In the genomic region with DNA sequence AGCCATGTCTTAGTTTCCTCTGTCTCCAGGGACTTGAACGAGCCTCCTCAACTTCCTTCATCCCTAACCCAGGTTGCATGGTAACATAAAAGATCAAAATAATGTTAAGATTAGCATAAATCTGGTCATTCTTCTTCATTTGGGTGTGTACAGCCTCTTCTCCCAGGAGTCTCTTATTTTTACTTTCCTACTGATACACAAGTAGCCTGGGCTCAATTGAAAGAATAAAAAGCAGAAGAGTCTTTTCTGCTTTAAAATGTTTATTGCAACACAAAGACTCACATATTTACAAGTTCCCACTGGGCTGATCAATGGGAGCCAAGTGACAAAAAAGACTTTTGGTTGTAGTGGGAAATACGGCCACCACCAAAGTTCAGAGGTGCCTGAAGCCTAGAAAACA, we compare ENCODE assay signal across 8 cellular contexts.
DNase-seq lines count a peak whose midpoint lies in the region; ATAC-seq and TF ChIP-seq lines count a peak whose summit lies in the region.
"Had no signal": no experiment of that assay in that cellular context is flagged by ENCODE, and none has a peak within 500 bp of the region (broad histone marks: within the 10 kb centered on the region; RNA-seq: fewer than 3 reads in every experiment).

No MANE protein-coding gene starts in this region.

- no peak for ATAC-seq in lung (ENCODE audit: insufficient read depth, low FRiP score)

- no peak for TF ChIP-seq EP300 in tibial nerve (IDR thresholded peaks at IDR 0.05)

- TF ChIP-seq CTCF in ascending aorta (IDR thresholded peaks at IDR 0.05) (no peak), lung (IDR thresholded peaks at IDR 0.05; ENCODE audit: control extremely low read depth, extremely low read depth) (no peak), tibial nerve (IDR thresholded peaks at IDR 0.05) (no peak)

- DNase-seq in ascending aorta (ENCODE audit: low spot score in 2 of 2), result no peak
- no peak for DNase-seq in lung (ENCODE audit: low spot score)
- DNase-seq in tibial nerve (ENCODE audit: low spot score in 2 of 2), result no peak
- no peak for DNase-seq in NCI-H1092 (lab: John Stamatoyannopoulos, UW)
- no peak for DNase-seq in inferior parietal cortex (ENCODE audit: extremely low spot score)
- no peak for DNase-seq in NCI-H82 treated with DMSO at 0.1 percent for 48 hours (lab: John Stamatoyannopoulos, UW; ENCODE audit: unreplicated experiment)
- DNase-seq: stimulated activated CD4-positive, alpha-beta T cell treated with anti-CD3 and anti-CD28 coated beads, Interleukin-4, amount 100 ng/mL, for 4 hours had no signal

- peaks cover 33% of the 10 kb centered on the region for H3K4me1 ChIP-seq in HUES6 (ENCODE audit: control insufficient read depth, insufficient read depth, low read length)
- H3K4me1 ChIP-seq in ascending aorta, result peaks cover 17 to 56% of the 10 kb centered on the region in 2 donors
- H3K4me1 ChIP-seq in lung (ENCODE audit: control insufficient read depth in 2 of 2, insufficient read depth in 2 of 2, low read length in 2 of 2), result peaks cover 5 to 17% of the 10 kb centered on the region in 2 donors
- H3K4me1 ChIP-seq in tibial nerve, result peaks cover 0 to 34% (median 20%) of the 10 kb centered on the region in 4 donors

- 57 to 71% methylated on average over 2 of the region's 2 CpGs for WGBS in lung, 2 donors
- WGBS in tibial nerve, 2 donors, result 29 to 38% methylated on average over 2 of the region's 2 CpGs

- TF ChIP-seq POLR2A in tibial nerve (IDR thresholded peaks at IDR 0.05), result no peak

- no peaks in the 10 kb centered on the region for H3K27me3 ChIP-seq in HUES6 (ENCODE audit: control insufficient read depth, insufficient read depth, low read length)
- H3K27me3 ChIP-seq in ascending aorta, result no peaks in the 10 kb centered on the region
- no peaks in the 10 kb centered on the region for H3K27me3 ChIP-seq in lung (ENCODE audit: control insufficient read depth, insufficient read depth)
- H3K27me3 ChIP-seq in tibial nerve, result no peaks in the 10 kb centered on the region

- peak overlapping the region; percentile 30; the same call in 1 of the 2 replicates for H3K27ac ChIP-seq in HUES6 (ENCODE audit: low read depth, low read length)
- peak overlapping the region; percentile 90 for H3K27ac ChIP-seq in ascending aorta
- H3K27ac ChIP-seq in lung (ENCODE audit: low read depth in 1 of 2, low read length in 1 of 2), result peak overlapping the region; percentile 48 to 77
- peak overlapping the region; percentile 74 to 87 (median 82) for H3K27ac ChIP-seq in tibial nerve

- no peak overlapping the region for H3K9ac ChIP-seq in HUES6 (ENCODE audit: low read length)

- H3K9me3 ChIP-seq in HUES6 (ENCODE audit: control insufficient read depth, insufficient read depth, low read depth, low read length) (no peaks in the 10 kb centered on the region), ascending aorta (no peaks in the 10 kb centered on the region), lung (ENCODE audit: control insufficient read depth in 2 of 2, insufficient read depth in 1 of 2, low read length in 1 of 2) (no peaks in the 10 kb centered on the region), tibial nerve (no peaks in the 10 kb centered on the region)

- H3K36me3 ChIP-seq in HUES6 (ENCODE audit: control insufficient read depth, insufficient read depth, low read length) (no peaks in the 10 kb centered on the region), ascending aorta (no peaks in the 10 kb centered on the region), lung (ENCODE audit: control insufficient read depth in 2 of 2, insufficient read depth in 2 of 2, low read length in 2 of 2) (no peaks in the 10 kb centered on the region), tibial nerve (no peaks in the 10 kb centered on the region)

- H3K4me3 ChIP-seq in HUES6 (ENCODE audit: low read depth, low read length) (no peak overlapping the region; the same call in 1 of the 2 replicates), ascending aorta (peak overlapping the region; percentile 27 to 52), lung (no peak overlapping the region), tibial nerve (no peak overlapping the region)

- intact Hi-C loops in ascending aorta (cut with DNase I), result no loop called here

Comparison
In these comparisons a context has a peak if more than half of its experiments do, and no peak if none do; other contexts are left out.
1. H3K27ac ChIP-seq: peak in every context shown above with its lines; median percentile 90 in ascending aorta; 82 in tibial nerve; 62 in lung; 30 in HUES6.
2. H3K4me3 ChIP-seq: peak in ascending aorta (2 of 2); none in HUES6 (single experiment), lung (single experiment) and tibial nerve (0 of 4).